ENCODE assay signal across 9 cellular contexts in the genomic region with DNA sequence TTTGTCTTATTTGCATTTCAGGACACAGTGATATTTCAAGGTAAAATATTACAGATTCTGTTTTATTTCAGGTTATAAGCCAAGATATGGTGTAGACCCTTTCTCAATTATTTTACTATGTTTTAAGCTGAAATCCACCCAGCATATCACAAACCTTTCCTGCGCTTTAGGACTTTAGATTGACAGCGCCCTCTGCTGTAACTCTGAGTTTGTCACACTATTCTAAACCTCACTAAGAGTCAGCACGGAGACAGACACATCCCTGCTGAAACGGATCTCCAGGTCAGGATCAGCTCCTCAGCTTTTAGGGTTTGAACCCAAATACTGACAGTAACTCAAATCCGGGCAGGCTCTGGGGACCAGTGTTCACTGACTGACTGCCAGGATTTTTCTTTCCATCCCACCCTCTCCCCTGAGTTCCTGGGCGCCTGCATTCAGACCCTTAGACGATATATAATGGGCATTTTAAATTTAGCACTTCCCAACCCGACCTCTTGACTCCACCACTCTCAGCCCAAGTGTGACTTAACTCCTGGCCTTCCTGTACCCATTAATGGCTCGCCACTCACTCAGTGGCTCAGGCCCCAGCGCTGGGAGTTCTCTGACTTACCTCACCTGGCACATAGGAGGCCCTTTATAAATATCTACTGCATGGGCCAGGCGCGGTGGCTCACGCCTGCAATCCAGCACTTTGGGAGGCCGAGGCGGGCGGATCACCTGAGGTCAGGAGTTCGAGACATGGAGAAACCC. TPM values are rescaled to one million over a fixed set of nuclear protein-coding genes. Genes with fewer than 3 reads are reported as not detected.
A peak's percentile ranks its signal among the peaks of the same experiment; 100 is the strongest.
DNase-seq lines count a peak whose midpoint lies in the region; ATAC-seq and TF ChIP-seq lines count a peak whose summit lies in the region.
"Had no signal": no experiment of that assay in that cellular context is flagged by ENCODE, and none has a peak within 500 bp of the region (broad histone marks: within the 10 kb centered on the region; RNA-seq: fewer than 3 reads in every experiment).

No MANE protein-coding gene starts in this region.

- DNase-seq in EL (peak; percentile 67), NCI-H2227 (lab: John Stamatoyannopoulos, UW; ENCODE audit: unreplicated experiment) (peak; percentile 71), heart left ventricle (peak in 2 of 5 donors; percentile 14 to 31), skeletal muscle cell (ENCODE audit: low read depth) (peak; percentile 13)
- DNase-seq in activated CD8-positive, alpha-beta T cell treated with anti-CD3 and anti-CD28 coated beads, Interleukin-2, amount 10 ng/mL, durations not matched to agents 7 days and 5 days = peak; percentile 68

- no peak overlapping the region for H3K4me3 ChIP-seq in heart left ventricle
- H3K4me3 ChIP-seq in skeletal muscle cell (ENCODE audit: low read depth, low read length) = no peak overlapping the region

- no peak overlapping the region for H3K4me3 Mint-ChIP-seq in activated CD8-positive, alpha-beta T cell treated with anti-CD3 and anti-CD28 coated beads, Interleukin-2, amount 10 ng/mL, durations not matched to agents 7 days and 5 days

- TF ChIP-seq CTCF in 22Rv1 (IDR thresholded peaks at IDR 0.05) (peak; percentile 84), heart left ventricle (IDR thresholded peaks at IDR 0.05) (peak; percentile 38 to 72 (median 48))

- intact Hi-C loops in heart left ventricle (cut with DNase I) = loop anchor here in 3 of 10 donors (5.0 to 10.0 kb wide), 3 partner anchors 705 to 908 kb away; no protein-coding TSS in a partner anchor

- ATAC-seq in HG02678 (IDR thresholded peaks at IDR 0.05; ENCODE audit: unreplicated experiment) (peak; percentile 69), heart left ventricle (peak in 3 of 4 donors; percentile 61 to 70 (median 63)), HG03045 (IDR thresholded peaks at IDR 0.05; ENCODE audit: unreplicated experiment) (no peak)
- peak; percentile 71 for ATAC-seq in activated CD8-positive, alpha-beta T cell treated with anti-CD3 and anti-CD28 coated beads, Interleukin-2, amount 10 ng/mL, durations not matched to agents 7 days and 5 days

- no peaks in the 10 kb centered on the region for H3K4me1 ChIP-seq in heart left ventricle

- no peaks in the 10 kb centered on the region for H3K9me3 Mint-ChIP-seq in activated CD8-positive, alpha-beta T cell treated with anti-CD3 and anti-CD28 coated beads, Interleukin-2, amount 10 ng/mL, durations not matched to agents 7 days and 5 days (ENCODE audit: insufficient read depth)

- peaks cover 11% of the 10 kb centered on the region for H3K27me3 Mint-ChIP-seq in activated CD8-positive, alpha-beta T cell treated with anti-CD3 and anti-CD28 coated beads, Interleukin-2, amount 10 ng/mL, durations not matched to agents 7 days and 5 days (ENCODE audit: low read depth)

- POLR2A ChIA-PET in activated CD8-positive, alpha-beta T cell treated with anti-CD3 and anti-CD28 coated beads, Interleukin-2, amount 10 ng/mL, durations not matched to agents 7 days and 5 days (lab: Charles Lee) = no interaction called here

- no peaks in the 10 kb centered on the region for H3K36me3 ChIP-seq in heart left ventricle

- H3K27ac ChIP-seq in 22Rv1 (no peak overlapping the region), heart left ventricle (no peak overlapping the region)

- H3K4me1 Mint-ChIP-seq in activated CD8-positive, alpha-beta T cell treated with anti-CD3 and anti-CD28 coated beads, Interleukin-2, amount 10 ng/mL, durations not matched to agents 7 days and 5 days (ENCODE audit: low read depth) = no peaks in the 10 kb centered on the region

- peaks cover 0 to 25% (median 8%) of the 10 kb centered on the region in 9 donors for H3K27me3 ChIP-seq in heart left ventricle

- no peaks in the 10 kb centered on the region for H3K9me3 ChIP-seq in heart left ventricle

- CTCF ChIA-PET in activated CD8-positive, alpha-beta T cell treated with anti-CD3 and anti-CD28 coated beads, Interleukin-2, amount 10 ng/mL, durations not matched to agents 7 days and 5 days (lab: Charles Lee) = interaction anchor here (0.7 to 8.8 kb wide), 12 partner anchors 9 to 136 kb away, joined by 3 to 76 read pairs (median 4); no protein-coding TSS in a partner anchor

- no peak for TF ChIP-seq POLR2A in heart left ventricle (IDR thresholded peaks at IDR 0.05)

- H3K27ac Mint-ChIP-seq in activated CD8-positive, alpha-beta T cell treated with anti-CD3 and anti-CD28 coated beads, Interleukin-2, amount 10 ng/mL, durations not matched to agents 7 days and 5 days = no peak overlapping the region

- WGBS in heart left ventricle, 4 donors = 50 to 52% (median 51%) methylated on average over 17 of the region's 17 CpGs

- H3K36me3 Mint-ChIP-seq in activated CD8-positive, alpha-beta T cell treated with anti-CD3 and anti-CD28 coated beads, Interleukin-2, amount 10 ng/mL, durations not matched to agents 7 days and 5 days (ENCODE audit: low read depth) = no peaks in the 10 kb centered on the region

RNA-seq across cellular contexts. Expression of gene TLX3, which starts 33.5 kb away (rescaled TPM):
- not detected for total RNA-seq in activated CD8-positive, alpha-beta T cell treated with anti-CD3 and anti-CD28 coated beads, Interleukin-2, amount 10 ng/mL, durations not matched to agents 7 days and 5 days
- total RNA-seq in heart left ventricle = under 1 TPM in 1 of 9 donors, not detected in 8; 0.15 TPM
- not detected for polyA plus RNA-seq in heart left ventricle
- total RNA-seq: frontal cortex had no signal

RNA-seq across cellular contexts. Expression of gene NPM1, which starts 45.1 kb away (rescaled TPM):
- 1,000 to 10,000 TPM; 1,308 to 1,394 TPM for total RNA-seq in activated CD8-positive, alpha-beta T cell treated with anti-CD3 and anti-CD28 coated beads, Interleukin-2, amount 10 ng/mL, durations not matched to agents 7 days and 5 days
- 100 to 1,000 TPM; 240 to 569 (median 442) TPM for total RNA-seq in heart left ventricle
- polyA plus RNA-seq in heart left ventricle = 1,000 to 10,000 TPM in 1 of 2 donors, 100 to 1,000 TPM in 1; 417 to 1,458 TPM
